ENCODE assay signal across 13 cellular contexts in the genomic region with DNA sequence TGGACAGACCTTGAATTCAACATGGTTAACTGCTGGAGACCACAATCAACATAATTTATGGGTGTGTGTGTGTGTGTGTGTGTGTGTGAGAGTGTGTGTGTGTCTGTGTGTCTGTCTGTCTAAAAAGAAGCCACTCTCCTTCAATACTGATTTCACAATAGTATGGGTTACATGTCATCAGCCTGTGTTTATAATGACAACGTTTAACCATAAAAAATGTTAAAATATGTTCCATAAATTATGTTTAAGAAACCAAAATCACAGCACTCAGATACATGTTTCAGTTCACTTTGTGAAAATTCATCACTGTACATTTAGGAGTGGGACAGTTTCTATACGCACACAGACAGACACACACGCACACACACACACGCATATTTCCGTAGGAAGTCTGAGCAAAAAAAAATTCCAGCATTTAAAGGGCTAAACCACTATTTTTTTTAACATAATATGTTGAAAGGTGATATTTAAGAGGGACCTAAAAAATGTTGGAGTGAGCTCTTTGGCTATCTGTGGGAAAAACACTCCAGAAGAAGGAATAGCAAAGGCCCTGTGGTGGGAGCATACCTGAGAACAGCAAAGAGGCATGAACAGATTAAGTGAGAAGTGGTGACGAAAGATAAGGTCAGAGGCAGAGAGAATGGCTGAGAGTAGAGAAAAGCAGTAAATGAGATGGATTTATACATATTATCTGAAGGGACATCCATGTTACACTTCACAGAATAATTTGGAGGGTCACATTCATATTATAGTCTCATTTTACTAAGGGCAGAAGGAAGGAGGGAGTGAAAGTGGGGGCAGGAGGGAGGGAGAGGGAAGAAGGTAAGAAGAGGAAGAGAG. TPM values are rescaled to one million over a fixed set of nuclear protein-coding genes. Genes with fewer than 3 reads are reported as not detected.
DNase-seq lines count a peak whose midpoint lies in the region; ATAC-seq and TF ChIP-seq lines count a peak whose summit lies in the region.
"Had no signal": no experiment of that assay in that cellular context is flagged by ENCODE, and none has a peak within 500 bp of the region (broad histone marks: within the 10 kb centered on the region; RNA-seq: fewer than 3 reads in every experiment).

No MANE protein-coding gene starts in this region.

- H3K9me3 ChIP-seq in liver (ENCODE audit: control insufficient read depth in 4 of 4, low read length in 3 of 4) (no peaks in the 10 kb centered on the region), MG63 (no peaks in the 10 kb centered on the region)

- peak overlapping the region; percentile 81 to 82 for H3K27ac ChIP-seq in liver (ENCODE audit: low read depth in 1 of 2, low read length in 2 of 2)
- H3K27ac ChIP-seq: HL-60, skin epidermis had no signal

- WGBS in liver = 22% methylated on average over 6 of the region's 6 CpGs

- H3K27me3 ChIP-seq in liver (ENCODE audit: control insufficient read depth in 4 of 4, insufficient read depth in 4 of 4, low read length in 3 of 4) (no peaks in the 10 kb centered on the region), MG63 (no peaks in the 10 kb centered on the region)

- H3K4me3 ChIP-seq in cardiac fibroblast (replicated peaks in 1 of 2; ENCODE audit: low read depth in 2 of 2, low read length in 2 of 2) = no peak overlapping the region
- H3K4me3 ChIP-seq in liver (ENCODE audit: low read depth in 1 of 3, low read length in 3 of 3) = peak overlapping the region in 2 of 3 donors; percentile 16 to 35
- no peak overlapping the region for H3K4me3 ChIP-seq in MG63
- H3K4me3 ChIP-seq: skin epidermis had no signal

- no peak for ATAC-seq in GM21723 (IDR thresholded peaks at IDR 0.05; ENCODE audit: unreplicated experiment)

- DNase-seq in EL (peak; percentile 37), M059J (ENCODE audit: low read depth) (peak; percentile 23), cardiac fibroblast (ENCODE audit: low read depth in 2 of 2) (peak; percentile 46 to 50), MG63 (no peak), ureter (ENCODE audit: low spot score) (no peak), NCI-H2107 (lab: John Stamatoyannopoulos, UW) (no peak)
- DNase-seq: activated gamma-delta T cell, NCI-H1105, NCI-H524 treated with DMSO at 0.1 percent for 48 hours had no signal

- H3K36me3 ChIP-seq in liver (ENCODE audit: control insufficient read depth in 4 of 4, insufficient read depth in 3 of 4, low read depth in 1 of 4, low read length in 3 of 4) = no peaks in the 10 kb centered on the region
- no peaks in the 10 kb centered on the region for H3K36me3 ChIP-seq in MG63

- no peak for TF ChIP-seq CTCF in cardiac fibroblast (IDR thresholded peaks at IDR 0.05; ENCODE audit: low read depth, low read length)
- TF ChIP-seq CTCF in liver (IDR thresholded peaks at IDR 0.05; ENCODE audit: low read depth, low read length, missing input control) = no peak

- H3K9ac ChIP-seq in liver (ENCODE audit: low read depth in 1 of 2, low read length in 2 of 2) = peak overlapping the region; percentile 57 to 63

- H3K4me1 ChIP-seq in liver (ENCODE audit: control insufficient read depth in 4 of 4, insufficient read depth in 4 of 4, low read length in 3 of 4) = peaks cover 9 to 80% (median 57%) of the 10 kb centered on the region in 4 donors

- TF ChIP-seq RAD21 in liver (IDR thresholded peaks at IDR 0.05) = no peak

TF ChIP-seq in liver, 16 proteins besides CTCF, POLR2A, EP300 and RAD21:
- TF ChIP-seq YY1 (IDR thresholded peaks at IDR 0.05) (peak; percentile 12), GABPA (IDR thresholded peaks at IDR 0.05 in 1 of 2, conservative IDR thresholded peaks at IDR 0.05 in 1 of 2) (peak in 1 of 2 donors; percentile 24), NR2F2 (IDR thresholded peaks at IDR 0.05) (no peak)

RNA-seq across cellular contexts. Expression of a gene that starts 10.9 kb away (rescaled TPM):
- total RNA-seq in M059J (2014; rRNA removed; shearing (Covaris generic)) = 12.8 and 15.9 TPM in 2 replicates
- total RNA-seq in liver (10 to 100 TPM; 18.2 to 38.9 TPM), ureter (40.8 TPM)
- 10 to 100 TPM in 1 of 2 donors, 1 to 10 TPM in 1; 9.3 to 12.0 TPM for polyA plus RNA-seq in liver
- total RNA-seq in MG63 (2014; rRNA removed; shearing (Covaris generic); ENCODE audit: low replicate concordance) = 21.9 and 37.3 TPM in 2 replicates

Comparison
In these comparisons a context has a peak if more than half of its experiments do, and no peak if none do; other contexts are left out.
1. DNase-seq: peak in EL (single experiment), M059J (single experiment) and cardiac fibroblast (2 of 2); none in MG63 (single experiment), ureter (single experiment) and NCI-H2107 (single experiment).
2. H3K4me3 ChIP-seq: peak in liver (2 of 3); none in cardiac fibroblast (0 of 2) and MG63 (single experiment).